In the genomic region with DNA sequence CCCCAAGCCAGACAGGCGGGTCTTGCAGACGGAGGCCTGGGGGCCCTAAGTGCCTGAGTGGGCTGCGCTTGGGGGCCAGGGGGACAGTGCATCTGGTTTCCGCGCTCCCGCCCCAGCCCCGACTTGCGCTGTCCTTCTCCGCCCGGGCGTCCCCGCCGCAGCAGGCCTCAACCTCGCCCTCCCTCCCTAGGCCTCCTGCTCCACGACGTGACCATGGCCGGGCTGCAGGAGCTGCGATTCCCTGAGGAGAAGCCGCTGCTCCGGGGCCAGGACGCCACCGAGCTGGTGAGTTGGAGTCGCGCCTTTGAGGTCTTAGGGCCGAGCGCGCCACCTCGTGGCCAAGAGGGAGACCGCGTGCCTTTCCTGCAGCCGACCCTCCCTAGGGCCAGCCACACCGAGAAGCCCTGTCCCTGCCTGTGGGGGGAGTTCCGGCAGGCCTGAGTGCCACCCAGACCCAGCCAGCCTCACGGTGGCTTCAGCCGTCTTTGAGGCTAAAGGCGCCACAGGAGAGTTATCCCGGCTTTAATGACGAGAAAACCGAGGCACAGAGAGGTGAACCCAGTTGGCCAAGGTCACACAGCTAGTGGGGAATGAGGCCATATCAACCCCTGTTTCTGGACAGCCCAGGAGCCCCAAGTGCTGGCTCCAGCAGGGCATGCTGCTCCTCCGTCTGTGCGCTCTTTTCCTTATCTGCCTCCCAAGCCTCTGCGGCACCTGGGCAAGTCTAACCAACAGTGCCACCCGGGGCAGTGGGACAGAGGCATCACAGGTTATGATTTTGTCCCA, we compare ENCODE assay signal across 1 cellular context.
TF ChIP-seq lines count a peak whose summit lies in the region.

No MANE protein-coding gene starts in this region.

TF ChIP-seq in HepG2, 621 proteins besides CTCF, POLR2A, EP300 and RAD21 (continued from another document and continues in another):
- TF ChIP-seq, protein P1, sequence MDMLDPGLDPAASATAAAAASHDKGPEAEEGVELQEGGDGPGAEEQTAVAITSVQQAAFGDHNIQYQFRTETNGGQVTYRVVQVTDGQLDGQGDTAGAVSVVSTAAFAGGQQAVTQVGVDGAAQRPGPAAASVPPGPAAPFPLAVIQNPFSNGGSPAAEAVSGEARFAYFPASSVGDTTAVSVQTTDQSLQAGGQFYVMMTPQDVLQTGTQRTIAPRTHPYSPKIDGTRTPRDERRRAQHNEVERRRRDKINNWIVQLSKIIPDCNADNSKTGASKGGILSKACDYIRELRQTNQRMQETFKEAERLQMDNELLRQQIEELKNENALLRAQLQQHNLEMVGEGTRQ (IDR thresholded peaks at IDR 0.05; ENCODE audit: low read depth, low read length), result no peak
- TF ChIP-seq, protein P1 (CRISPR knock-in tag; IDR thresholded peaks at IDR 0.05; ENCODE audit: borderline replicate concordance), result no peak
- TF ChIP-seq CREB1 (IDR thresholded peaks at IDR 0.05) (no peak), CREB1 (CRISPR knock-in tag; IDR thresholded peaks at IDR 0.05) (no peak), REPIN1 (CRISPR knock-in tag; IDR thresholded peaks at IDR 0.05; ENCODE audit: borderline replicate concordance, low read depth) (peak; percentile 83; the same call in 1 of the 2 replicates), CENPT (CRISPR knock-in tag; IDR thresholded peaks at IDR 0.05; ENCODE audit: low read depth) (peak; percentile 62; the same call in 1 of the 2 replicates), MTF2 (CRISPR knock-in tag; IDR thresholded peaks at IDR 0.05; ENCODE audit: borderline replicate concordance) (peak; percentile 40; the same call in 1 of the 2 replicates), ZFP36L2 (CRISPR knock-in tag; IDR thresholded peaks at IDR 0.05) (no peak), ZBTB1 (CRISPR knock-in tag; IDR thresholded peaks at IDR 0.05; ENCODE audit: borderline replicate concordance) (no peak), ZNF136 (CRISPR knock-in tag; IDR thresholded peaks at IDR 0.05; ENCODE audit: low read depth) (no peak), ZFAT (CRISPR knock-in tag; conservative IDR thresholded peaks at IDR 0.05) (no peak), PHF8 (CRISPR knock-in tag; IDR thresholded peaks at IDR 0.05) (peak; percentile 38; the same call in 1 of the 2 replicates), ZNF549 (CRISPR knock-in tag; IDR thresholded peaks at IDR 0.05) (no peak), FOXO1 (CRISPR knock-in tag; IDR thresholded peaks at IDR 0.05) (0 out of 2 replicates have a peak, but pooled peaks have one; percentile 13), MLXIP (CRISPR knock-in tag; IDR thresholded peaks at IDR 0.05; ENCODE audit: borderline replicate concordance) (no peak), SNAPC5 (CRISPR knock-in tag; IDR thresholded peaks at IDR 0.05; ENCODE audit: borderline replicate concordance) (no peak), FOXP4 (CRISPR knock-in tag; IDR thresholded peaks at IDR 0.05) (no peak), ZNF331 (CRISPR knock-in tag; IDR thresholded peaks at IDR 0.05) (no peak), PITX1 (CRISPR knock-in tag; IDR thresholded peaks at IDR 0.05) (peak; percentile 47; the same call in 1 of the 2 replicates), NPAS2 (CRISPR knock-in tag; IDR thresholded peaks at IDR 0.05; ENCODE audit: borderline replicate concordance) (no peak), SP140L (CRISPR knock-in tag; IDR thresholded peaks at IDR 0.05; ENCODE audit: borderline replicate concordance) (no peak), ZNF17 (CRISPR knock-in tag; IDR thresholded peaks at IDR 0.05) (no peak), ZNF460 (CRISPR knock-in tag; IDR thresholded peaks at IDR 0.05; ENCODE audit: borderline replicate concordance) (no peak), BRCA1 (CRISPR knock-in tag; IDR thresholded peaks at IDR 0.05) (no peak), PATZ1 (CRISPR knock-in tag; IDR thresholded peaks at IDR 0.05) (0 out of 2 replicates have a peak, but pooled peaks have one; percentile 37), ZNF546 (CRISPR knock-in tag; conservative IDR thresholded peaks at IDR 0.05) (no peak), SMARCE1 (IDR thresholded peaks at IDR 0.05; ENCODE audit: borderline replicate concordance) (no peak), NR1H2 (CRISPR knock-in tag; IDR thresholded peaks at IDR 0.05; ENCODE audit: borderline replicate concordance, low read depth) (no peak), PLRG1 (conservative IDR thresholded peaks at IDR 0.05) (no peak), ZNF251 (CRISPR knock-in tag; IDR thresholded peaks at IDR 0.05) (no peak), PRPF4 (IDR thresholded peaks at IDR 0.05; ENCODE audit: low read depth, low read length, poor library complexity, severe bottlenecking) (no peak), RXRB (CRISPR knock-in tag; IDR thresholded peaks at IDR 0.05; ENCODE audit: borderline replicate concordance) (peak; percentile 33; the same call in 1 of the 2 replicates), SRF (IDR thresholded peaks at IDR 0.05; ENCODE audit: low read depth, low read length) (no peak), ZXDC (CRISPR knock-in tag; IDR thresholded peaks at IDR 0.05) (no peak), POLR2AphosphoS2 (IDR thresholded peaks at IDR 0.05; ENCODE audit: low read depth, low read length) (no peak), CHD4 (IDR thresholded peaks at IDR 0.05; ENCODE audit: borderline replicate concordance, low read length) (no peak), ZNF451 (CRISPR knock-in tag; IDR thresholded peaks at IDR 0.05) (no peak), ARHGAP35 (CRISPR knock-in tag; IDR thresholded peaks at IDR 0.05; ENCODE audit: borderline replicate concordance) (no peak), SP1 (IDR thresholded peaks at IDR 0.05) (no peak), SP1 (CRISPR knock-in tag; IDR thresholded peaks at IDR 0.05) (peak; percentile 39; the same call in 1 of the 2 replicates), NR2F2 (IDR thresholded peaks at IDR 0.05; ENCODE audit: borderline replicate concordance, low read depth) (no peak)
- TF ChIP-seq, protein P2, sequence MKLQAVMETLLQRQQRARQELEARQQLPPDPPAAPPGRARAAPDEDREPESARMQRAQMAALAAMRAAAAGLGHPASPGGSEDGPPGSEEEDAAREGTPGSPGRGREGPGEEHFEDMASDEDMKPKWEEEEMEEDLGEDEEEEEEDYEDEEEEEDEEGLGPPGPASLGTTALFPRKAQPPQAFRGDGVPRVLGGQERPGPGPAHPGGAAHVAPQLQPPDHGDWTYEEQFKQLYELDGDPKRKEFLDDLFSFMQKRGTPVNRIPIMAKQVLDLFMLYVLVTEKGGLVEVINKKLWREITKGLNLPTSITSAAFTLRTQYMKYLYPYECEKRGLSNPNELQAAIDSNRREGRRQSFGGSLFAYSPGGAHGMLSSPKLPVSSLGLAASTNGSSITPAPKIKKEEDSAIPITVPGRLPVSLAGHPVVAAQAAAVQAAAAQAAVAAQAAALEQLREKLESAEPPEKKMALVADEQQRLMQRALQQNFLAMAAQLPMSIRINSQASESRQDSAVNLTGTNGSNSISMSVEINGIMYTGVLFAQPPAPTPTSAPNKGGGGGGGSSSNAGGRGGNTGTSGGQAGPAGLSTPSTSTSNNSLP (IDR thresholded peaks at IDR 0.05; ENCODE audit: low read depth, low read length), result no peak
- TF ChIP-seq, protein P3, sequence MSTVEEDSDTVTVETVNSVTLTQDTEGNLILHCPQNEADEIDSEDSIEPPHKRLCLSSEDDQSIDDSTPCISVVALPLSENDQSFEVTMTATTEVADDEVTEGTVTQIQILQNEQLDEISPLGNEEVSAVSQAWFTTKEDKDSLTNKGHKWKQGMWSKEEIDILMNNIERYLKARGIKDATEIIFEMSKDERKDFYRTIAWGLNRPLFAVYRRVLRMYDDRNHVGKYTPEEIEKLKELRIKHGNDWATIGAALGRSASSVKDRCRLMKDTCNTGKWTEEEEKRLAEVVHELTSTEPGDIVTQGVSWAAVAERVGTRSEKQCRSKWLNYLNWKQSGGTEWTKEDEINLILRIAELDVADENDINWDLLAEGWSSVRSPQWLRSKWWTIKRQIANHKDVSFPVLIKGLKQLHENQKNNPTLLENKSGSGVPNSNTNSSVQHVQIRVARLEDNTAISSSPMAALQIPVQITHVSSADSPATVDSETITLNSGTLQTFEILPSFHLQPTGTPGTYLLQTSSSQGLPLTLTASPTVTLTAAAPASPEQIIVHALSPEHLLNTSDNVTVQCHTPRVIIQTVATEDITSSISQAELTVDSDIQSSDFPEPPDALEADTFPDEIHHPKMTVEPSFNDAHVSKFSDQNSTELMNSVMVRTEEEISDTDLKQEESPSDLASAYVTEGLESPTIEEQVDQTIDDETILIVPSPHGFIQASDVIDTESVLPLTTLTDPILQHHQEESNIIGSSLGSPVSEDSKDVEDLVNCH (CRISPR knock-in tag; IDR thresholded peaks at IDR 0.05), result no peak
- TF ChIP-seq, protein P4, sequence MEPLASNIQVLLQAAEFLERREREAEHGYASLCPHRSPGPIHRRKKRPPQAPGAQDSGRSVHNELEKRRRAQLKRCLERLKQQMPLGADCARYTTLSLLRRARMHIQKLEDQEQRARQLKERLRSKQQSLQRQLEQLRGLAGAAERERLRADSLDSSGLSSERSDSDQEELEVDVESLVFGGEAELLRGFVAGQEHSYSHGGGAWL (CRISPR knock-in tag; IDR thresholded peaks at IDR 0.05), result peak; percentile 54; the same call in 1 of the 2 replicates
- TF ChIP-seq, protein P5, sequence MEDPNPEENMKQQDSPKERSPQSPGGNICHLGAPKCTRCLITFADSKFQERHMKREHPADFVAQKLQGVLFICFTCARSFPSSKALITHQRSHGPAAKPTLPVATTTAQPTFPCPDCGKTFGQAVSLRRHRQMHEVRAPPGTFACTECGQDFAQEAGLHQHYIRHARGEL (CRISPR knock-in tag; IDR thresholded peaks at IDR 0.05), result no peak
